In the genomic region with DNA sequence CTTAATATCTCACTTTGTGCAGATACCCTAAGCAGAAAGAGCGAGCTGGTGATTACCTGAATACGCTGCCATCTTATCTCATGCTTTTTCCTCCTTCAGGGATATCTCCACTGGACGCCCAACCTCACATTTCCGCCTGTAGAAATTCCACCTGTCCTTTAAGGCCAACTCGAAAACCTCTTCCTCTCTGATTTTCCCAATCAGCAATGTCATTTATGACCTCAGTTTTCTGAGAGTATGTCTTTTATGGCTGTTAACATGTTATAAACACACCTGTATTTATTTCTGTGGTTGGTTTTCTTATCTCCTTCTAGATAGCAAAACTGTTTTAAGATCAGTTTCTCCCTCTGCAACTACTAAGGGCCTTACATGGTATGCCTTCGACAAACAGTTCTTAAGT, we compare ENCODE assay signal across 9 cellular contexts. TPM values are rescaled to one million over a fixed set of nuclear protein-coding genes. Genes with fewer than 3 reads are reported as not detected.
DNase-seq lines count a peak whose midpoint lies in the region; ATAC-seq and TF ChIP-seq lines count a peak whose summit lies in the region.
"Had no signal": no experiment of that assay in that cellular context is flagged by ENCODE, and none has a peak within 500 bp of the region (broad histone marks: within the 10 kb centered on the region; RNA-seq: fewer than 3 reads in every experiment).

No MANE protein-coding gene starts in this region.

- no peak for ATAC-seq in GM23338
- no peak for ATAC-seq in PC-3
- no peak for ATAC-seq in effector memory CD8-positive, alpha-beta T cell (replicated peaks)
- no peak for ATAC-seq in HG02763 (IDR thresholded peaks at IDR 0.05; ENCODE audit: unreplicated experiment)

- peak overlapping the region; percentile 68; the same call in 1 of the 2 replicates for H3K4me3 ChIP-seq in GM23338
- H3K4me3 ChIP-seq in PC-3 (ENCODE audit: low read length) = no peak overlapping the region
- no peak overlapping the region for H3K4me3 ChIP-seq in prostate gland
- H3K4me3 ChIP-seq in MG63 = no peak overlapping the region; the same call in 1 of the 2 replicates

- H3K4me3 Mint-ChIP-seq in GM23338 = peak overlapping the region; percentile 73
- peak overlapping the region; percentile 87 to 94 for H3K4me3 Mint-ChIP-seq in effector memory CD8-positive, alpha-beta T cell
- H3K4me3 Mint-ChIP-seq in CD14-positive monocyte = no peak overlapping the region

- H3K9me2 ChIP-seq in GM23338 (ENCODE audit: insufficient read depth) = no peaks in the 10 kb centered on the region
- no peaks in the 10 kb centered on the region for H3K9me2 ChIP-seq in PC-3 (replicated peaks; ENCODE audit: low read length)

- H3K4me2 ChIP-seq in GM23338 = peak overlapping the region; percentile 92
- H3K4me2 ChIP-seq in PC-3 (ENCODE audit: low read length) = peak overlapping the region; percentile 100

- no peak overlapping the region for H3K27ac Mint-ChIP-seq in GM23338
- peak overlapping the region; percentile 80 to 90 for H3K27ac Mint-ChIP-seq in effector memory CD8-positive, alpha-beta T cell
- H3K27ac Mint-ChIP-seq in CD14-positive monocyte = peak overlapping the region in 1 of 7 donors; percentile 26

- BruUV-seq in PC-3 (replicated peaks; lab: Mats Ljungman, UMichigan) = no TSS peak

- H3K27me3 Mint-ChIP-seq in GM23338 (ENCODE audit: insufficient read depth, low read depth, poor library complexity) (peaks cover 19% of the 10 kb centered on the region), CD14-positive monocyte (ENCODE audit: low read depth in 3 of 3) (peaks cover 0 to 2% (median 0%) of the 10 kb centered on the region in 3 donors)
- no peaks in the 10 kb centered on the region for H3K27me3 Mint-ChIP-seq in effector memory CD8-positive, alpha-beta T cell

- TF ChIP-seq POLR2A in prostate gland (IDR thresholded peaks at IDR 0.05) = no peak

- H3K4me1 ChIP-seq in GM23338 (ENCODE audit: insufficient read depth) (peaks cover 7% of the 10 kb centered on the region; the same call in 1 of the 2 replicates), PC-3 (ENCODE audit: insufficient read depth, low read length) (peaks cover 39% of the 10 kb centered on the region), prostate gland (replicated peaks) (peaks cover 9% of the 10 kb centered on the region)

- H3K27me3 ChIP-seq in GM23338 (ENCODE audit: insufficient read depth) (peaks cover 28% of the 10 kb centered on the region), PC-3 (ENCODE audit: low read length) (no peaks in the 10 kb centered on the region), prostate gland (replicated peaks; ENCODE audit: insufficient read depth) (no peaks in the 10 kb centered on the region), MG63 (no peaks in the 10 kb centered on the region)

- H3K9me3 ChIP-seq in PC-3 (ENCODE audit: low read length) (no peaks in the 10 kb centered on the region), prostate gland (no peaks in the 10 kb centered on the region), MG63 (no peaks in the 10 kb centered on the region)

- intact Hi-C loops in PC-3 (cut with micrococcal nuclease) (loop anchor here (1.0 kb wide), 2 partner anchors 22 to 42 kb away; no protein-coding TSS in a partner anchor), prostate gland (cut with DNase I) (loop anchor here (1.0 to 10.0 kb wide), 2 partner anchors 42 to 55 kb away; no protein-coding TSS in a partner anchor), CD14-positive monocyte (cut with micrococcal nuclease) (loop anchor here (2.0 to 5.0 kb wide), 2 partner anchors 41 to 118 kb away; partner anchors contain the start of gene CD46 (in 1 of the 2))

- H3K4me1 Mint-ChIP-seq in GM23338 (peaks cover 16% of the 10 kb centered on the region), CD14-positive monocyte (peaks cover 65% of the 10 kb centered on the region)
- peaks cover 65 to 69% of the 10 kb centered on the region in 2 donors for H3K4me1 Mint-ChIP-seq in effector memory CD8-positive, alpha-beta T cell (ENCODE audit: low read depth in 2 of 2)

- no peaks in the 10 kb centered on the region for H3K36me3 Mint-ChIP-seq in GM23338 (ENCODE audit: low read depth)
- peaks cover 15% of the 10 kb centered on the region for H3K36me3 Mint-ChIP-seq in effector memory CD8-positive, alpha-beta T cell (ENCODE audit: insufficient read depth)
- H3K36me3 Mint-ChIP-seq in CD14-positive monocyte = peaks cover 20 to 23% of the 10 kb centered on the region in 2 donors

- H2AFZ ChIP-seq in GM23338 (peak overlapping the region; percentile 97; the same call in 1 of the 2 replicates), PC-3 (ENCODE audit: low read length) (no peak overlapping the region)

- CTCF ChIA-PET in PC-3 (lab: Charles Lee) = interaction anchor here (1.2 to 1.6 kb wide), 3 partner anchors 17 to 51 kb away, joined by 5 to 8 read pairs (median 8); no protein-coding TSS in a partner anchor

- no peaks in the 10 kb centered on the region for H3K79me2 ChIP-seq in GM23338 (replicated peaks; ENCODE audit: insufficient read depth)
- peaks cover 37% of the 10 kb centered on the region for H3K79me2 ChIP-seq in PC-3 (ENCODE audit: low read length)

- H3F3A ChIP-seq in GM23338 (replicated peaks; ENCODE audit: low read depth) (0 out of 2 replicates have a peak, but pooled peaks cover 4% of the 10 kb centered on the region), PC-3 (ENCODE audit: low read length, unreplicated experiment) (no peaks in the 10 kb centered on the region)

- H3K9me3 Mint-ChIP-seq in GM23338 (no peaks in the 10 kb centered on the region), CD14-positive monocyte (no peaks in the 10 kb centered on the region)
- H3K9me3 Mint-ChIP-seq in effector memory CD8-positive, alpha-beta T cell = no peaks in the 10 kb centered on the region

- H3K27ac ChIP-seq in GM23338 (ENCODE audit: low read depth) (no peak overlapping the region), PC-3 (ENCODE audit: low read length) (no peak overlapping the region), prostate gland (peak overlapping the region; percentile 99)

- H3K36me3 ChIP-seq in GM23338 (ENCODE audit: insufficient read depth) = no peaks in the 10 kb centered on the region
- peaks cover 19% of the 10 kb centered on the region for H3K36me3 ChIP-seq in PC-3 (ENCODE audit: low read depth, low read length)
- H3K36me3 ChIP-seq in prostate gland = no peaks in the 10 kb centered on the region
- peaks cover 22% of the 10 kb centered on the region for H3K36me3 ChIP-seq in MG63

- 97% methylated on average over 6 of the region's 6 CpGs for WGBS in prostate gland

- POLR2A ChIA-PET in PC-3 (lab: Charles Lee; ENCODE audit: unreplicated experiment) = interaction anchor here (1.0 to 1.2 kb wide), 2 partner anchors 22 to 374 kb away, joined by 3 to 4 read pairs; partner anchors contain the start of gene PLXNA2

- H3K9ac ChIP-seq in PC-3 (ENCODE audit: low read length) = no peak overlapping the region

- H4K20me1 ChIP-seq in GM23338 (replicated peaks; ENCODE audit: insufficient read depth) (no peaks in the 10 kb centered on the region), PC-3 (ENCODE audit: low read length) (no peaks in the 10 kb centered on the region)

- TF ChIP-seq CTCF in GM23338 (conservative IDR thresholded peaks at IDR 0.05; ENCODE audit: low read depth in 2 of 2) (no peak), PC-3 (conservative IDR thresholded peaks at IDR 0.05; ENCODE audit: low read depth, low read length) (no peak), prostate gland (IDR thresholded peaks at IDR 0.05) (no peak), CD14-positive monocyte (IDR thresholded peaks at IDR 0.05) (no peak)

- DNase-seq in GM23338 (ENCODE audit: low spot score) (no peak), PC-3 (no peak), prostate gland (ENCODE audit: low spot score) (no peak), CD14-positive monocyte (ENCODE audit: low spot score) (no peak), MG63 (no peak), NOMO-1 treated with DMSO at 0.1 percent for 48 hours (lab: John Stamatoyannopoulos, UW; ENCODE audit: unreplicated experiment) (no peak)
- DNase-seq in effector memory CD8-positive, alpha-beta T cell = no peak
- DNase-seq: activated gamma-delta T cell treated with Interleukin-2 at 50 U/mL for 16 hours had no signal

TF ChIP-seq in GM23338, 12 proteins besides CTCF, POLR2A, EP300 and RAD21:
- TF ChIP-seq NANOG (IDR thresholded peaks at IDR 0.05; ENCODE audit: borderline replicate concordance) (no peak), EZH2phosphoT487 (IDR thresholded peaks at IDR 0.05; ENCODE audit: unreplicated experiment) (no peak)

RNA-seq across cellular contexts. Expression of gene CD34, which starts 41.1 kb away (rescaled TPM):
- total RNA-seq in GM23338 (2014; rRNA removed; shearing (Covaris generic)) = 0.07 and 0.23 TPM in 2 replicates
- 0.09 and 0.18 TPM in 2 replicates for polyA plus RNA-seq in GM23338 (2016; fragmentation: Nextera tagmentation; extraction: Ambion mirVana)
- total RNA-seq in PC-3 (2014; rRNA removed) = not detected in 2 replicates
- total RNA-seq in prostate gland = 10 to 100 TPM in 1 of 2 donors, 1 to 10 TPM in 1; 9.8 to 47.7 TPM
- not detected for polyA plus RNA-seq in CD14-positive monocyte
- total RNA-seq in MG63 (2014; rRNA removed; shearing (Covaris generic); ENCODE audit: low replicate concordance) = 0.53 TPM in 1 of 2 replicates, not detected in the other

Comparison
In these comparisons a context has a peak if more than half of its experiments do, and no peak if none do; other contexts are left out.
1. H3K27ac ChIP-seq: peak in prostate gland (2 of 2); none in GM23338 (single experiment) and PC-3 (single experiment).
2. H3K4me3 Mint-ChIP-seq: peak in GM23338 (single experiment) and effector memory CD8-positive, alpha-beta T cell (2 of 2); none in CD14-positive monocyte (0 of 2).